ENCODE assay signal across 8 cellular contexts in genomic region chr11:8683115-8683807, GRCh38. TPM values are rescaled to one million over a fixed set of nuclear protein-coding genes. Genes with fewer than 3 reads are reported as not detected.
DNase-seq lines count a peak whose midpoint lies in the region; ATAC-seq, FAIRE-seq and TF ChIP-seq lines count a peak whose summit lies in the region.

No MANE protein-coding gene starts in this region.

- CTCF ChIA-PET in BJ (lab: Yijun Ruan, JAX) = interaction anchor here (1.0 to 2.3 kb wide), 3 partner anchors 9 to 116 kb away, joined by 3 to 8 read pairs (median 3); no protein-coding TSS in a partner anchor

- no peak for TF ChIP-seq POLR2A in GM12891 (IDR thresholded peaks at IDR 0.05; ENCODE audit: low read depth, low read length)

- peaks cover 1% of the 10 kb centered on the region for H3K9me3 Mint-ChIP-seq in activated naive CD8-positive, alpha-beta T cell treated with anti-CD3 and anti-CD28 coated beads, Interleukin-2, amount 10 ng/mL, durations not matched to agents 7 days and 5 days

- peak overlapping the region; percentile 100 for H3K9ac ChIP-seq in iPS-15b (ENCODE audit: low read depth, low read length)

- POLR2A ChIA-PET in BJ (lab: Charles Lee) = no interaction called here
- POLR2A ChIA-PET in activated naive CD8-positive, alpha-beta T cell treated with anti-CD3 and anti-CD28 coated beads, Interleukin-2, amount 10 ng/mL, durations not matched to agents 7 days and 5 days (lab: Charles Lee) = interaction anchor here (0.6 to 3.1 kb wide), 13 partner anchors 10 to 778 kb away, joined by 3 to 28 read pairs (median 6); partner anchors contain the start of genes AKIP1, TMEM41B, TMEM9B and ZNF143

- H3K4me1 ChIP-seq in iPS-15b (ENCODE audit: control insufficient read depth, insufficient read depth, low read length) = peaks cover 14% of the 10 kb centered on the region

- peak overlapping the region; percentile 92 for H3K4me3 ChIP-seq in BJ (ENCODE audit: low read depth, low read length)
- H3K4me3 ChIP-seq in iPS-15b (ENCODE audit: low read depth, low read length) = peak overlapping the region; percentile 95

- TF ChIP-seq CTCF in BJ (IDR thresholded peaks at IDR 0.05; ENCODE audit: insufficient read depth, low read depth, low read length) = no peak

- H3K27ac Mint-ChIP-seq in activated naive CD8-positive, alpha-beta T cell treated with anti-CD3 and anti-CD28 coated beads, Interleukin-2, amount 10 ng/mL, durations not matched to agents 7 days and 5 days = peak overlapping the region; percentile 92

- no peaks in the 10 kb centered on the region for H3K9me3 ChIP-seq in iPS-15b (ENCODE audit: control insufficient read depth, insufficient read depth, low read length)

- H3K36me3 ChIP-seq in BJ (ENCODE audit: control insufficient read depth, insufficient read depth, low read length) (peaks cover 21% of the 10 kb centered on the region), iPS-15b (ENCODE audit: control insufficient read depth, insufficient read depth, low read length) (peaks cover 29% of the 10 kb centered on the region)

- FAIRE-seq in GM12891 (lab: Jason Lieb, UNC) = no peak

- H3K4me3 Mint-ChIP-seq in activated naive CD8-positive, alpha-beta T cell treated with anti-CD3 and anti-CD28 coated beads, Interleukin-2, amount 10 ng/mL, durations not matched to agents 7 days and 5 days = peak overlapping the region; percentile 98

- peaks cover 48% of the 10 kb centered on the region for H3K4me1 Mint-ChIP-seq in activated naive CD8-positive, alpha-beta T cell treated with anti-CD3 and anti-CD28 coated beads, Interleukin-2, amount 10 ng/mL, durations not matched to agents 7 days and 5 days

- DNase-seq in BJ (ENCODE audit: low read depth) (no peak), GM12891 (ENCODE audit: insufficient read length, low spot score) (no peak)
- DNase-seq in activated naive CD8-positive, alpha-beta T cell treated with anti-CD3 and anti-CD28 coated beads, Interleukin-2, amount 10 ng/mL, durations not matched to agents 7 days and 5 days = no peak
- peak; percentile 46 for DNase-seq in stimulated activated CD4-positive, alpha-beta T cell treated with anti-CD3 and anti-CD28 coated beads, Interleukin-4, amount 100 ng/mL, for 1 hour

- H3K27me3 ChIP-seq in BJ (ENCODE audit: control insufficient read depth, insufficient read depth, low read length) (no peaks in the 10 kb centered on the region), iPS-15b (ENCODE audit: control insufficient read depth, insufficient read depth, low read length) (no peaks in the 10 kb centered on the region)

- peaks cover 45% of the 10 kb centered on the region for H3K36me3 Mint-ChIP-seq in activated naive CD8-positive, alpha-beta T cell treated with anti-CD3 and anti-CD28 coated beads, Interleukin-2, amount 10 ng/mL, durations not matched to agents 7 days and 5 days

- H3K27me3 Mint-ChIP-seq in activated naive CD8-positive, alpha-beta T cell treated with anti-CD3 and anti-CD28 coated beads, Interleukin-2, amount 10 ng/mL, durations not matched to agents 7 days and 5 days = no peaks in the 10 kb centered on the region

- peak; percentile 8 for ATAC-seq in HG03025 (IDR thresholded peaks at IDR 0.05; ENCODE audit: low FRiP score, unreplicated experiment)
- ATAC-seq in activated naive CD8-positive, alpha-beta T cell treated with anti-CD3 and anti-CD28 coated beads, Interleukin-2, amount 10 ng/mL, durations not matched to agents 7 days and 5 days (ENCODE audit: low read depth) = peak; percentile 8
- ATAC-seq in HG03095 (IDR thresholded peaks at IDR 0.05; ENCODE audit: unreplicated experiment) = no peak
- no peak for ATAC-seq in GM21619 (IDR thresholded peaks at IDR 0.05; ENCODE audit: unreplicated experiment)

TF ChIP-seq in GM12891, 5 proteins besides CTCF, POLR2A, EP300 and RAD21:
- no peak for TF ChIP-seq SPI1 (IDR thresholded peaks at IDR 0.05; ENCODE audit: low read depth, low read length)
- TF ChIP-seq PAX5 (IDR thresholded peaks at IDR 0.05; ENCODE audit: insufficient read depth, low read length, severe bottlenecking) = no peak
- TF ChIP-seq POU2F2 (IDR thresholded peaks at IDR 0.05; ENCODE audit: low read depth, low read length) = no peak
- no peak for TF ChIP-seq POLR2AphosphoS5 (IDR thresholded peaks at IDR 0.05; ENCODE audit: low read depth, low read length)
- no peak for TF ChIP-seq TAF1 (IDR thresholded peaks at IDR 0.05; ENCODE audit: low read depth, low read length)

RNA-seq across cellular contexts. Expression of gene RPL27A, which starts 0.7 kb away (rescaled TPM):
- polyA plus RNA-seq in BJ (2011; rRNA removed) = 988 and 1,148 TPM in 2 replicates
- polyA minus RNA-seq in BJ (2011; rRNA and poly(A)+ RNA removed) = 221 and 239 TPM in 2 replicates
- 1,000 to 10,000 TPM in 1 of 2 experiments, 100 to 1,000 TPM in 1; 981 to 1,044 TPM for total RNA-seq in activated naive CD8-positive, alpha-beta T cell treated with anti-CD3 and anti-CD28 coated beads, Interleukin-2, amount 10 ng/mL, durations not matched to agents 7 days and 5 days
- polyA plus RNA-seq in GM12891 (2012; ENCODE audit: low read depth, missing spikeins) = 4,794 TPM

RNA-seq across cellular contexts. Expression of gene TRIM66, which starts 0.8 kb away (rescaled TPM):
- polyA plus RNA-seq in BJ (2011; rRNA removed) = 4.2 and 5.6 TPM in 2 replicates
- polyA minus RNA-seq in BJ (2011; rRNA and poly(A)+ RNA removed) = 3.9 and 4.3 TPM in 2 replicates
- 10 to 100 TPM; 35.3 to 35.8 TPM for total RNA-seq in activated naive CD8-positive, alpha-beta T cell treated with anti-CD3 and anti-CD28 coated beads, Interleukin-2, amount 10 ng/mL, durations not matched to agents 7 days and 5 days
- polyA plus RNA-seq in GM12891 (2012; ENCODE audit: low read depth, missing spikeins) = 8.3 TPM

Comparison
In these comparisons a context has a peak if more than half of its experiments do, and no peak if none do; other contexts are left out.
1. ATAC-seq: peak in HG03025 (single experiment) and activated naive CD8-positive, alpha-beta T cell treated with anti-CD3 and anti-CD28 coated beads, Interleukin-2, amount 10 ng/mL, durations not matched to agents 7 days and 5 days (single experiment); none in HG03095 (single experiment) and GM21619 (single experiment).